In the genomic region with DNA sequence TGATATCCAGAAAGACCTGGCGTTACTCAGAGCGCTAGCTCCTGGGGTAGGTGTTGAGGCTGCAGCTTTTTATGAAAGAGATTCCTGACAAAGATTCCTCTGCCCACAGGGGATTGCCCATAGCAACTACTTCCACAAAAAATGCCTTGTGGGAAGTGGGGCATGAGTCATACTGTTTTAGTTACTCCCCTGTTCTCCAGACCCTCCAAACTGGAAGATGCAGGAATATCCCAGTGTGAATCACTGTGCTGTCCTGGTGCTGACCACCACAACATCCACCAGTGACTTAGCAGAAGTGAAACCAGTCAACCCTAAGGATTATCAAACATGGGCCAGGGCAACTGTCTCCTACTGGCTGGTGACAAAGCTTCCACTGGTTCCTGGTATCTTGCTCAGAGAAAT, we compare ENCODE assay signal across 1 cellular context.
TF ChIP-seq lines count a peak whose summit lies in the region.

No MANE protein-coding gene starts in this region.

TF ChIP-seq in PFSK-1, 5 proteins besides CTCF, POLR2A, EP300 and RAD21 (continued from another document):
- peak; percentile 55 for TF ChIP-seq FOXP2 (optimal IDR thresholded peaks at IDR 0.05; ENCODE audit: borderline replicate concordance, extremely low read depth, extremely low read length, insufficient read depth)
- TF ChIP-seq, protein P1, sequence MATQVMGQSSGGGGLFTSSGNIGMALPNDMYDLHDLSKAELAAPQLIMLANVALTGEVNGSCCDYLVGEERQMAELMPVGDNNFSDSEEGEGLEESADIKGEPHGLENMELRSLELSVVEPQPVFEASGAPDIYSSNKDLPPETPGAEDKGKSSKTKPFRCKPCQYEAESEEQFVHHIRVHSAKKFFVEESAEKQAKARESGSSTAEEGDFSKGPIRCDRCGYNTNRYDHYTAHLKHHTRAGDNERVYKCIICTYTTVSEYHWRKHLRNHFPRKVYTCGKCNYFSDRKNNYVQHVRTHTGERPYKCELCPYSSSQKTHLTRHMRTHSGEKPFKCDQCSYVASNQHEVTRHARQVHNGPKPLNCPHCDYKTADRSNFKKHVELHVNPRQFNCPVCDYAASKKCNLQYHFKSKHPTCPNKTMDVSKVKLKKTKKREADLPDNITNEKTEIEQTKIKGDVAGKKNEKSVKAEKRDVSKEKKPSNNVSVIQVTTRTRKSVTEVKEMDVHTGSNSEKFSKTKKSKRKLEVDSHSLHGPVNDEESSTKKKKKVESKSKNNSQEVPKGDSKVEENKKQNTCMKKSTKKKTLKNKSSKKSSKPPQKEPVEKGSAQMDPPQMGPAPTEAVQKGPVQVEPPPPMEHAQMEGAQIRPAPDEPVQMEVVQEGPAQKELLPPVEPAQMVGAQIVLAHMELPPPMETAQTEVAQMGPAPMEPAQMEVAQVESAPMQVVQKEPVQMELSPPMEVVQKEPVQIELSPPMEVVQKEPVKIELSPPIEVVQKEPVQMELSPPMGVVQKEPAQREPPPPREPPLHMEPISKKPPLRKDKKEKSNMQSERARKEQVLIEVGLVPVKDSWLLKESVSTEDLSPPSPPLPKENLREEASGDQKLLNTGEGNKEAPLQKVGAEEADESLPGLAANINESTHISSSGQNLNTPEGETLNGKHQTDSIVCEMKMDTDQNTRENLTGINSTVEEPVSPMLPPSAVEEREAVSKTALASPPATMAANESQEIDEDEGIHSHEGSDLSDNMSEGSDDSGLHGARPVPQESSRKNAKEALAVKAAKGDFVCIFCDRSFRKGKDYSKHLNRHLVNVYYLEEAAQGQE (IDR thresholded peaks at IDR 0.05; ENCODE audit: insufficient read depth in 1 of 2, low read depth in 2 of 2, low read length in 2 of 2), result peak; percentile 62 to 90; a peak in 3 of 4 replicates
TF ChIP-seq in PFSK-1: peak in this region for 3.
